In the genomic region with DNA sequence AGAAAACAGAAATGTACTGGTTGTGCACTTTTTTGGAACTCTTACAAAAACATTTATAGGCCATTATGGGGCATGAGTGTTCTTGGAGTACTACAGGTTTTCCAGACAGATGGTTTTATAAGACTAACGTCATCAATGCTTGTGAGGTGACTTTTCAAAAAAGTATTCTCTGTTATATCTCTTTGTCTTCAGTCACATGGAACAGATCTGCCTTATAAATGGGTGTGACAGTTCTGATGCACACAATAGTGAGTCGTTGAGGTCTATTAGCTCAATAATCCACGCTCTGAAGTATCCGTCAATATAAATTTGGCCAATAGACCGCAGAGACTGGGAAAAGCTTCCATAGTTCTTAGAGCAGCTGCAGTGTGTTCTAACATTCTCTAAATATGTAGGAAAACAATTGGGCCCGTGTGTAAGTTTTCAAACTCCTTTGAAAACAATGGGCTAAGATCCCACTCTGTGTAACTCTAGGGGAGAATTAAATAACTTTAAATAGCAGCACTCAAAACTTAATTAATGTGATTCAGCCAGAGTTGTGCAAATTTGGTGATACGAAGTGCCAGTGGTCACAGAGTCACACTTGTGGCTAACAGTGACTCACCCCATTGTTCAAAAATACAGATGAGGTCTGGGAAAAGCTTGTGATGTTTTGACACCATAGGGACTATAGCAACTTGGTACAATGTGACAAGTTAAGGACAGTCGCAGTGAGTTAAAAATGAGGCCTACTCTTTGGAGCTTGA, we compare ENCODE assay signal across 9 cellular contexts.
A peak's percentile ranks its signal among the peaks of the same experiment; 100 is the strongest.
DNase-seq lines count a peak whose midpoint lies in the region; ATAC-seq and TF ChIP-seq lines count a peak whose summit lies in the region.
"Had no signal": no experiment of that assay in that cellular context is flagged by ENCODE, and none has a peak within 500 bp of the region (broad histone marks: within the 10 kb centered on the region; RNA-seq: fewer than 3 reads in every experiment).

No MANE protein-coding gene starts in this region.

- intact Hi-C loops in body of pancreas (cut with DNase I) (no loop called here), left ventricle myocardium inferior (cut with micrococcal nuclease) (no loop called here)

- TF ChIP-seq CTCF in epithelial cell of proximal tubule (conservative IDR thresholded peaks at IDR 0.05; ENCODE audit: low read depth, low read length) (no peak), body of pancreas (IDR thresholded peaks at IDR 0.05) (no peak), left ventricle myocardium inferior (IDR thresholded peaks at IDR 0.05; ENCODE audit: borderline replicate concordance) (no peak)

- H3K4me3 ChIP-seq in epithelial cell of proximal tubule (ENCODE audit: low read depth, low read length), result no peak overlapping the region
- no peak overlapping the region for H3K4me3 ChIP-seq in body of pancreas
- H3K4me3 ChIP-seq in left ventricle myocardium inferior, result no peak overlapping the region

- H3K36me3 ChIP-seq in body of pancreas (replicated peaks in 1 of 2; ENCODE audit: insufficient read depth in 1 of 2, low read depth in 2 of 2) (no peaks in the 10 kb centered on the region), left ventricle myocardium inferior (no peaks in the 10 kb centered on the region)

- H3K9me3 ChIP-seq in body of pancreas (no peaks in the 10 kb centered on the region), left ventricle myocardium inferior (replicated peaks) (no peaks in the 10 kb centered on the region)

- no peak for TF ChIP-seq POLR2A in body of pancreas (IDR thresholded peaks at IDR 0.05)

- WGBS in body of pancreas, 2 donors, result 73 to 79% methylated on average over 8 of the region's 8 CpGs

- DNase-seq in GM04504 (ENCODE audit: low read depth), result peak; percentile 36
- peak; percentile 59 for DNase-seq in NCI-H1105 treated with DMSO at 0.1 percent for 48 hours (lab: John Stamatoyannopoulos, UW)
- DNase-seq in epithelial cell of proximal tubule (ENCODE audit: low read depth), result peak; percentile 36
- peak; percentile 95 for DNase-seq in renal cortical epithelial cell (ENCODE audit: low read depth)
- no peak for DNase-seq in body of pancreas
- no peak for DNase-seq in left ventricle myocardium inferior
- DNase-seq: naive thymus-derived CD8-positive, alpha-beta T cell had no signal

- H3K27ac ChIP-seq in body of pancreas (no peak overlapping the region), left ventricle myocardium inferior (replicated peaks) (no peak overlapping the region)

- ATAC-seq in HG03342 (IDR thresholded peaks at IDR 0.05; ENCODE audit: unreplicated experiment) (no peak), HG03045 (IDR thresholded peaks at IDR 0.05; ENCODE audit: unreplicated experiment) (no peak), body of pancreas (no peak)
- ATAC-seq: naive thymus-derived CD8-positive, alpha-beta T cell had no signal

- H3K4me1 ChIP-seq in body of pancreas (no peaks in the 10 kb centered on the region), left ventricle myocardium inferior (peaks cover 7% of the 10 kb centered on the region)

- no peaks in the 10 kb centered on the region for H3K27me3 ChIP-seq in body of pancreas
- no peaks in the 10 kb centered on the region for H3K27me3 ChIP-seq in left ventricle myocardium inferior (ENCODE audit: low read depth)

Comparison
In these comparisons a context has a peak if more than half of its experiments do, and no peak if none do; other contexts are left out.
1. DNase-seq: peak in GM04504 (single experiment), NCI-H1105 treated with DMSO at 0.1 percent for 48 hours (single experiment), epithelial cell of proximal tubule (single experiment) and renal cortical epithelial cell (single experiment); none in body of pancreas (0 of 4) and left ventricle myocardium inferior (single experiment).